2 cellular contexts compared by ENCODE assay signal in genomic region chr6:117880824-117881223, GRCh38.
TF ChIP-seq lines count a peak whose summit lies in the region.

No MANE protein-coding gene starts in this region.

TF ChIP-seq in GM23338, 12 proteins besides CTCF, POLR2A, EP300 and RAD21:
- TF ChIP-seq ZNF462 (CRISPR knock-in tag; IDR thresholded peaks at IDR 0.05) (no peak), POLR2AphosphoS5 (IDR thresholded peaks at IDR 0.05; ENCODE audit: low read depth) (no peak), CREB1 (CRISPR knock-in tag; IDR thresholded peaks at IDR 0.05; ENCODE audit: low read depth) (no peak), STAT1 (IDR thresholded peaks at IDR 0.05; ENCODE audit: unreplicated experiment) (no peak), EZH2phosphoT487 (IDR thresholded peaks at IDR 0.05; ENCODE audit: unreplicated experiment) (no peak), NANOG (IDR thresholded peaks at IDR 0.05; ENCODE audit: borderline replicate concordance) (no peak), JUNB (IDR thresholded peaks at IDR 0.05; ENCODE audit: unreplicated experiment) (no peak), ZNF114 (CRISPR knock-in tag; IDR thresholded peaks at IDR 0.05) (no peak), EZH2 (IDR thresholded peaks at IDR 0.05; ENCODE audit: low read depth, unreplicated experiment) (no peak), ZNF331 (CRISPR knock-in tag; IDR thresholded peaks at IDR 0.05; ENCODE audit: low read depth) (no peak), ETS1 (IDR thresholded peaks at IDR 0.05) (no peak)
- TF ChIP-seq, protein P1, sequence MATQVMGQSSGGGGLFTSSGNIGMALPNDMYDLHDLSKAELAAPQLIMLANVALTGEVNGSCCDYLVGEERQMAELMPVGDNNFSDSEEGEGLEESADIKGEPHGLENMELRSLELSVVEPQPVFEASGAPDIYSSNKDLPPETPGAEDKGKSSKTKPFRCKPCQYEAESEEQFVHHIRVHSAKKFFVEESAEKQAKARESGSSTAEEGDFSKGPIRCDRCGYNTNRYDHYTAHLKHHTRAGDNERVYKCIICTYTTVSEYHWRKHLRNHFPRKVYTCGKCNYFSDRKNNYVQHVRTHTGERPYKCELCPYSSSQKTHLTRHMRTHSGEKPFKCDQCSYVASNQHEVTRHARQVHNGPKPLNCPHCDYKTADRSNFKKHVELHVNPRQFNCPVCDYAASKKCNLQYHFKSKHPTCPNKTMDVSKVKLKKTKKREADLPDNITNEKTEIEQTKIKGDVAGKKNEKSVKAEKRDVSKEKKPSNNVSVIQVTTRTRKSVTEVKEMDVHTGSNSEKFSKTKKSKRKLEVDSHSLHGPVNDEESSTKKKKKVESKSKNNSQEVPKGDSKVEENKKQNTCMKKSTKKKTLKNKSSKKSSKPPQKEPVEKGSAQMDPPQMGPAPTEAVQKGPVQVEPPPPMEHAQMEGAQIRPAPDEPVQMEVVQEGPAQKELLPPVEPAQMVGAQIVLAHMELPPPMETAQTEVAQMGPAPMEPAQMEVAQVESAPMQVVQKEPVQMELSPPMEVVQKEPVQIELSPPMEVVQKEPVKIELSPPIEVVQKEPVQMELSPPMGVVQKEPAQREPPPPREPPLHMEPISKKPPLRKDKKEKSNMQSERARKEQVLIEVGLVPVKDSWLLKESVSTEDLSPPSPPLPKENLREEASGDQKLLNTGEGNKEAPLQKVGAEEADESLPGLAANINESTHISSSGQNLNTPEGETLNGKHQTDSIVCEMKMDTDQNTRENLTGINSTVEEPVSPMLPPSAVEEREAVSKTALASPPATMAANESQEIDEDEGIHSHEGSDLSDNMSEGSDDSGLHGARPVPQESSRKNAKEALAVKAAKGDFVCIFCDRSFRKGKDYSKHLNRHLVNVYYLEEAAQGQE (IDR thresholded peaks at IDR 0.05; ENCODE audit: unreplicated experiment), result no peak
TF ChIP-seq in GM23338: peak in this region for 0.

TF ChIP-seq in neural cell, 6 proteins besides CTCF, POLR2A, EP300 and RAD21 (continued from another document):
- TF ChIP-seq, protein P1 (IDR thresholded peaks at IDR 0.05; ENCODE audit: borderline replicate concordance), result no peak
- TF ChIP-seq POLR2AphosphoS5 (IDR thresholded peaks at IDR 0.05) (no peak), TAF1 (IDR thresholded peaks at IDR 0.05; ENCODE audit: low read depth) (no peak)
